Comparison of ENCODE assay signal across 12 cellular contexts in genomic region chr3:43153189-43154083, GRCh38. TPM values are rescaled to one million over a fixed set of nuclear protein-coding genes. Genes with fewer than 3 reads are reported as not detected.
DNase-seq lines count a peak whose midpoint lies in the region; ATAC-seq, FAIRE-seq and TF ChIP-seq lines count a peak whose summit lies in the region.
"Had no signal": no experiment of that assay in that cellular context is flagged by ENCODE, and none has a peak within 500 bp of the region (broad histone marks: within the 10 kb centered on the region; RNA-seq: fewer than 3 reads in every experiment).

No MANE protein-coding gene starts in this region.

- in situ Hi-C loops in GM13976 (cut with MboI; ENCODE audit: low sequenced_read_pairs, unreplicated experiment) = loop anchor here (25.0 kb wide), 1 partner anchor 359 kb away; no protein-coding TSS in a partner anchor

- CTCF ChIA-PET in A549 (lab: Yijun Ruan, JAX) = interaction anchor here (1.3 to 4.7 kb wide), 2 partner anchors 11 to 192 kb away, joined by 3 to 33 read pairs; no protein-coding TSS in a partner anchor

- H3K4me1 ChIP-seq in A549 = no peaks in the 10 kb centered on the region

- TF ChIP-seq EP300 in A549 (IDR thresholded peaks at IDR 0.05) = no peak

- peaks cover 33% of the 10 kb centered on the region for H3K27me3 Mint-ChIP-seq in nephron (ENCODE audit: low read depth)

- TF ChIP-seq CTCF in A549 (IDR thresholded peaks at IDR 0.05) (no peak), fibroblast of the aortic adventitia (IDR thresholded peaks at IDR 0.05; ENCODE audit: insufficient read depth, low read length) (no peak), nephron (IDR thresholded peaks at IDR 0.05; ENCODE audit: unreplicated experiment in 3 of 3) (peak in 2 of 3 experiments; percentile 29 to 38), GM13976 (IDR thresholded peaks at IDR 0.05; ENCODE audit: borderline replicate concordance, control extremely low read depth, extremely low read depth, insufficient read depth, missing control alignments) (no peak)

- no peak overlapping the region for H3K27ac ChIP-seq in A549

- H3K9me3 Mint-ChIP-seq in nephron = peaks cover 7% of the 10 kb centered on the region

- no peaks in the 10 kb centered on the region for H3K9me3 ChIP-seq in A549

- no peaks in the 10 kb centered on the region for H3K36me3 Mint-ChIP-seq in nephron (ENCODE audit: low read depth)

- no peak for TF ChIP-seq POLR2A in A549 (IDR thresholded peaks at IDR 0.05; ENCODE audit: low read length)

- POLR2A ChIA-PET in A549 (lab: Yijun Ruan, JAX) = no interaction called here

- TF ChIP-seq RAD21 in A549 (conservative IDR thresholded peaks at IDR 0.05 in 1 of 2, IDR thresholded peaks at IDR 0.05 in 1 of 2) = no peak

- FAIRE-seq in A549 (lab: Jason Lieb, UNC) = no peak
- FAIRE-seq: endometrium, GM18507 had no signal

- peak overlapping the region; percentile 40 to 55 (median 43) for H3K4me3 Mint-ChIP-seq in nephron

- H3K27ac Mint-ChIP-seq in nephron = peak overlapping the region; percentile 66 to 94 (median 91)

- DNase-seq in A549 (ENCODE audit: low read depth in 1 of 2, low spot score in 1 of 2) (no peak), NCI-H510A treated with DMSO at 0.1 percent for 48 hours (lab: John Stamatoyannopoulos, UW) (peak; percentile 19), fibroblast of the aortic adventitia (ENCODE audit: low read depth) (peak; percentile 82), NCI-H1930 (lab: John Stamatoyannopoulos, UW) (no peak), GM13976 (ENCODE audit: low spot score) (no peak)
- DNase-seq in stimulated activated CD4-positive, alpha-beta T cell treated with anti-CD3 and anti-CD28 coated beads, Interleukin-2, amount 100 ng/mL, for 48 hours = no peak
- DNase-seq: ACHN, Kasumi-1 had no signal

- ATAC-seq in A549 (no peak), GM19452 (IDR thresholded peaks at IDR 0.05; ENCODE audit: unreplicated experiment) (no peak)

- 63% methylated on average over 19 of the region's 19 CpGs for WGBS in A549 (ENCODE audit: missing lambda C conversion rate)

- H3K4me2 ChIP-seq in A549 = no peak overlapping the region

- H3K4me3 ChIP-seq in A549 (no peak overlapping the region), fibroblast of the aortic adventitia (ENCODE audit: low read depth, low read length) (no peak overlapping the region)

- H3K4me1 Mint-ChIP-seq in nephron = peaks cover 41% of the 10 kb centered on the region

TF ChIP-seq in A549, 52 proteins besides CTCF, POLR2A, EP300 and RAD21:
- TF ChIP-seq CBX8 (IDR thresholded peaks at IDR 0.05) (no peak), NFE2L2 (conservative IDR thresholded peaks at IDR 0.05; ENCODE audit: low read length) (peak; percentile 53)

RNA-seq across cellular contexts. Expression of gene POMGNT2, which starts 47.6 kb away (rescaled TPM):
- polyA plus RNA-seq in A549 (2011; rRNA removed) (7.9 and 9.7 TPM in 2 replicates), A549 (2017; fragmentation: RNase III; extraction: RNeasy Plus Mini Kit Qiagen cat#74134 plus additional on column Dnase treatment) (8.7 to 10.1 TPM (median 9.6 TPM) in 3 replicates)
- polyA plus RNA-seq in A549 (2012; cell fraction: cytosol; rRNA removed) = 15.8 and 20.3 TPM in 2 replicates
- 14.3 and 20.3 TPM in 2 replicates for polyA plus RNA-seq in A549 (2012; cell fraction: nucleus; rRNA removed)
- polyA minus RNA-seq in A549 (2011; rRNA and poly(A)+ RNA removed) = 7.7 and 9.0 TPM in 2 replicates
- 6.9 and 9.3 TPM in 2 replicates for total RNA-seq in fibroblast of the aortic adventitia (ENCODE audit: low replicate concordance)

Comparison
In these comparisons a context has a peak if more than half of its experiments do, and no peak if none do; other contexts are left out.
1. DNase-seq: peak in NCI-H510A treated with DMSO at 0.1 percent for 48 hours (single experiment) and fibroblast of the aortic adventitia (single experiment); none in A549 (0 of 2), stimulated activated CD4-positive, alpha-beta T cell treated with anti-CD3 and anti-CD28 coated beads, Interleukin-2, amount 100 ng/mL, for 48 hours (0 of 2), NCI-H1930 (0 of 2) and GM13976 (single experiment).
2. CTCF ChIP-seq: peak in nephron (2 of 3); none in A549 (single experiment), fibroblast of the aortic adventitia (single experiment) and GM13976 (single experiment).